17 cellular contexts compared by ENCODE assay signal in the genomic region with DNA sequence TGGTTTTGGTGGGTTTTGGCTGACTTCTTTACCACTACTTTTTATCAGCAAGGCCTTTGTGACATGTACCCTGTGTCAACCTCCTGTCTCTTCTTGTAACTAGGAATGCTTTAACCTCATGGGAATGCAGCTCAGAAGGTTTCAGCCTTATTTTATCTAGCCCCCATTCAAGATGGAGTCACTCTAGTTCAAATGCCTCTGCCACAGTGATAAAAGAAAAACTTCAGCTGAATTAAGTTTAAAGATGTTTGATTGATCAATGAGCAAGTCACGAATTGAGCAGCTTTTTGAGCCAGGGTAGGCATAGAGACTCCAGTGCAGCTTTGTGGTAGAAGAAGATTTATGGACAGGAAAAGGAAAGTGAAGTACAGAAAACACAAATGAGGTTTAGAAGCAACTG.
"Had no signal": no experiment of that assay in that cellular context is flagged by ENCODE, and none has a peak within 500 bp of the region (broad histone marks: within the 10 kb centered on the region; RNA-seq: fewer than 3 reads in every experiment).

No MANE protein-coding gene starts in this region.

- H3K27ac ChIP-seq: cardiac muscle cell, esophagus squamous epithelium, hepatocyte, SK-N-MC, thyroid gland had no signal

- H3K79me2 ChIP-seq: hepatocyte had no signal

- H3K36me3 ChIP-seq: cardiac muscle cell, esophagus squamous epithelium, thyroid gland had no signal

- H3K4me2 ChIP-seq: hepatocyte had no signal

- H3K4me1 Mint-ChIP-seq: mesothelial cell of epicardium, nephron had no signal

- H3K9me3 ChIP-seq: esophagus squamous epithelium, thyroid gland had no signal

- H3K36me3 Mint-ChIP-seq: mesothelial cell of epicardium had no signal

- H3K4me3 ChIP-seq: cardiac muscle cell, esophagus squamous epithelium, hepatocyte, lung, SK-N-MC, thyroid gland had no signal

- DNase-seq: activated CD4-positive, alpha-beta memory T cell treated with anti-CD3 and anti-CD28 coated beads, Interleukin-2, amount 10 ng/mL, durations not matched to agents 7 days and 5 days; activated CD4-positive, alpha-beta T cell treated with anti-CD3 and anti-CD28 coated beads for 36 hours; activated CD8-positive, alpha-beta memory T cell treated with anti-CD3 and anti-CD28 coated beads, Interleukin-2, amount 50 U/mL, for 48 hours; amygdala; dermis blood vessel endothelial cell; effector memory CD8-positive, alpha-beta T cell; esophagus squamous epithelium; occipital lobe; stimulated activated naive CD4-positive, alpha-beta T cell; thyroid gland had no signal

- H3K9me3 Mint-ChIP-seq: mesothelial cell of epicardium, nephron had no signal

- ATAC-seq: activated CD4-positive, alpha-beta T cell treated with anti-CD3 and anti-CD28 coated beads for 36 hours; effector memory CD8-positive, alpha-beta T cell had no signal

- H3K27me3 ChIP-seq: cardiac muscle cell, esophagus squamous epithelium, hepatocyte, thyroid gland had no signal

- H3K27me3 Mint-ChIP-seq: activated CD4-positive, alpha-beta memory T cell treated with anti-CD3 and anti-CD28 coated beads, Interleukin-2, amount 10 ng/mL, durations not matched to agents 7 days and 5 days; activated CD4-positive, alpha-beta T cell treated with anti-CD3 and anti-CD28 coated beads for 36 hours; effector memory CD8-positive, alpha-beta T cell had no signal

- H3K27ac Mint-ChIP-seq: activated CD4-positive, alpha-beta memory T cell treated with anti-CD3 and anti-CD28 coated beads, Interleukin-2, amount 10 ng/mL, durations not matched to agents 7 days and 5 days; activated CD4-positive, alpha-beta T cell treated with anti-CD3 and anti-CD28 coated beads for 36 hours; mesothelial cell of epicardium; nephron; T-helper 2 cell treated with Interferon-gamma antibody and Interleukin-4, amounts not matched to agents 5 μg/mL and 100 μg/mL, for 36 hours had no signal

- H3K4me3 Mint-ChIP-seq: activated CD4-positive, alpha-beta memory T cell treated with anti-CD3 and anti-CD28 coated beads, Interleukin-2, amount 10 ng/mL, durations not matched to agents 7 days and 5 days; activated CD4-positive, alpha-beta T cell treated with anti-CD3 and anti-CD28 coated beads for 36 hours; effector memory CD8-positive, alpha-beta T cell; mesothelial cell of epicardium; nephron; T-helper 2 cell treated with Interferon-gamma antibody and Interleukin-4, amounts not matched to agents 5 μg/mL and 100 μg/mL, for 36 hours had no signal

- H3K4me1 ChIP-seq: esophagus squamous epithelium had no signal
